ENCODE assay signal across 17 cellular contexts in genomic region chr5:157447246-157447645, GRCh38. TPM values are rescaled to one million over a fixed set of nuclear protein-coding genes. Genes with fewer than 3 reads are reported as not detected.
DNase-seq lines count a peak whose midpoint lies in the region; ATAC-seq, FAIRE-seq and TF ChIP-seq lines count a peak whose summit lies in the region.
"Had no signal": no experiment of that assay in that cellular context is flagged by ENCODE, and none has a peak within 500 bp of the region (broad histone marks: within the 10 kb centered on the region; RNA-seq: fewer than 3 reads in every experiment).

No MANE protein-coding gene starts in this region.

- TF ChIP-seq EP300 in stomach (IDR thresholded peaks at IDR 0.05) = no peak

- H2AFZ ChIP-seq in Karpas-422 (ENCODE audit: low read length) = no peak overlapping the region

- H3K79me2 ChIP-seq in Karpas-422 (ENCODE audit: low read length) = no peaks in the 10 kb centered on the region

- H3K4me2 ChIP-seq in Karpas-422 (ENCODE audit: low read depth, low read length, poor library complexity, severe bottlenecking) = no peak overlapping the region

- H3K27me3 ChIP-seq in Karpas-422 (ENCODE audit: low read length) = no peaks in the 10 kb centered on the region
- no peaks in the 10 kb centered on the region for H3K27me3 ChIP-seq in duodenal mucosa (ENCODE audit: control insufficient read depth in 1 of 2, insufficient read depth in 2 of 2, low read length in 2 of 2)
- H3K27me3 ChIP-seq in left lung = peaks cover 0 to 8% of the 10 kb centered on the region in 2 donors
- no peaks in the 10 kb centered on the region for H3K27me3 ChIP-seq in stomach

- H3K9ac ChIP-seq in Karpas-422 (ENCODE audit: low read length) (no peak overlapping the region), duodenal mucosa (ENCODE audit: low read depth in 1 of 2, low read length in 2 of 2) (no peak overlapping the region)

- H3K9me3 ChIP-seq in Karpas-422 (ENCODE audit: low read length) = no peaks in the 10 kb centered on the region
- no peaks in the 10 kb centered on the region for H3K9me3 ChIP-seq in duodenal mucosa (ENCODE audit: control insufficient read depth in 1 of 2, low read length in 2 of 2)
- no peaks in the 10 kb centered on the region for H3K9me3 ChIP-seq in left lung
- no peaks in the 10 kb centered on the region for H3K9me3 ChIP-seq in stomach

- no peak overlapping the region for H3K27ac ChIP-seq in Karpas-422 (ENCODE audit: low read length)
- no peak overlapping the region for H3K27ac ChIP-seq in duodenal mucosa (ENCODE audit: low read depth, low read length)
- H3K27ac ChIP-seq in left lung = no peak overlapping the region
- H3K27ac ChIP-seq in stomach = peak overlapping the region; percentile 65 to 83 (median 70)

- no peak for FAIRE-seq in GM12891 (lab: Jason Lieb, UNC)

- TF ChIP-seq CTCF in left lung (IDR thresholded peaks at IDR 0.05) (no peak), stomach (IDR thresholded peaks at IDR 0.05) (no peak)

- peak in 1 of 4 donors; percentile 15 for TF ChIP-seq POLR2A in stomach (IDR thresholded peaks at IDR 0.05)
- no peak for TF ChIP-seq POLR2A in GM12891 (IDR thresholded peaks at IDR 0.05; ENCODE audit: low read depth, low read length)

- H3K4me1 ChIP-seq in Karpas-422 (ENCODE audit: low read length) (peaks cover 10% of the 10 kb centered on the region), duodenal mucosa (ENCODE audit: control insufficient read depth in 1 of 2, insufficient read depth in 2 of 2, low read length in 2 of 2) (peaks cover 4 to 5% of the 10 kb centered on the region in 2 donors), left lung (no peaks in the 10 kb centered on the region), stomach (peaks cover 0 to 39% (median 14%) of the 10 kb centered on the region in 4 donors)

- intact Hi-C loops in left lung (cut with DNase I) = no loop called here
- intact Hi-C loops in stomach (cut with DNase I; ENCODE audit: low total_unique reads) = no loop called here

- DNase-seq in Karpas-422 (peak; percentile 34), left lung (no peak), stomach (peak; percentile 76), NCI-H1092 (lab: John Stamatoyannopoulos, UW) (no peak), GM12891 (ENCODE audit: insufficient read length, low spot score) (no peak)
- DNase-seq: activated gamma-delta T cell, amniotic stem cell, EL, foreskin fibroblast, IMR-90, NCI-H2107, NCI-H774 had no signal

- WGBS in stomach, 5 donors = 33 to 58% (median 43%) methylated on average over 11 to 13 of the region's 13 CpGs

- peak; percentile 90 for ATAC-seq in left lung
- ATAC-seq in HG03108 (IDR thresholded peaks at IDR 0.05; ENCODE audit: unreplicated experiment) = no peak
- no peak for ATAC-seq in HG02623 (IDR thresholded peaks at IDR 0.05; ENCODE audit: unreplicated experiment)
- ATAC-seq: sciatic nerve had no signal

- H3K36me3 ChIP-seq in Karpas-422 (ENCODE audit: insufficient read depth, low read length) = no peaks in the 10 kb centered on the region
- no peaks in the 10 kb centered on the region for H3K36me3 ChIP-seq in duodenal mucosa (ENCODE audit: control insufficient read depth in 1 of 2, insufficient read depth in 2 of 2, low read length in 2 of 2)
- H3K36me3 ChIP-seq in left lung = no peaks in the 10 kb centered on the region
- H3K36me3 ChIP-seq in stomach = no peaks in the 10 kb centered on the region

- H3K4me3 ChIP-seq in Karpas-422 (ENCODE audit: low read length) = no peak overlapping the region
- peak overlapping the region; percentile 55 to 64 for H3K4me3 ChIP-seq in duodenal mucosa (ENCODE audit: low read depth in 1 of 2, low read length in 2 of 2)
- no peak overlapping the region for H3K4me3 ChIP-seq in left lung
- H3K4me3 ChIP-seq in stomach = peak overlapping the region in 1 of 4 donors; percentile 26

- H4K20me1 ChIP-seq in Karpas-422 (ENCODE audit: insufficient read depth, low read depth, low read length) = no peaks in the 10 kb centered on the region

- no peaks in the 10 kb centered on the region for H3K9me2 ChIP-seq in Karpas-422 (replicated peaks; ENCODE audit: insufficient read depth, low read length)

TF ChIP-seq in GM12891, 5 proteins besides CTCF, POLR2A, EP300 and RAD21:
- TF ChIP-seq TAF1 (IDR thresholded peaks at IDR 0.05; ENCODE audit: low read depth, low read length) (no peak), SPI1 (IDR thresholded peaks at IDR 0.05; ENCODE audit: low read depth, low read length) (no peak), POU2F2 (IDR thresholded peaks at IDR 0.05; ENCODE audit: low read depth, low read length) (no peak), PAX5 (IDR thresholded peaks at IDR 0.05; ENCODE audit: insufficient read depth, low read length, severe bottlenecking) (no peak), POLR2AphosphoS5 (IDR thresholded peaks at IDR 0.05; ENCODE audit: low read depth, low read length) (no peak)

RNA-seq across cellular contexts. Expression of gene NIPAL4, which starts 12.8 kb away (rescaled TPM):
- not detected in 2 replicates for total RNA-seq in Karpas-422 (2014; rRNA removed; shearing (Covaris generic); ENCODE audit: low replicate concordance)
- under 1 TPM; 0.06 to 0.39 TPM for total RNA-seq in left lung
- total RNA-seq in stomach = 1 to 10 TPM in 3 of 5 donors, under 1 TPM in 1, not detected in 1; 0.58 to 8.3 (median 4.6) TPM
- polyA plus RNA-seq in stomach = 1 to 10 TPM in 2 of 3 donors, under 1 TPM in 1; 0.19 to 4.0 (median 1.2) TPM
- 1.2 TPM for polyA plus RNA-seq in GM12891 (2012; ENCODE audit: low read depth, missing spikeins)
- total RNA-seq: temporal lobe had no signal

Comparison
In these comparisons a context has a peak if more than half of its experiments do, and no peak if none do; other contexts are left out.
1. DNase-seq: peak in Karpas-422 (single experiment) and stomach (single experiment); none in left lung (0 of 2), NCI-H1092 (single experiment) and GM12891 (single experiment).
2. H3K27ac ChIP-seq: peak in stomach (5 of 5); none in Karpas-422 (single experiment), duodenal mucosa (single experiment) and left lung (0 of 2).
3. H3K4me3 ChIP-seq: peak in duodenal mucosa (2 of 2); none in Karpas-422 (single experiment) and left lung (0 of 2).